Comparison of ENCODE assay signal across 1 cellular context in genomic region chr12:69331846-69332684, GRCh38.
TF ChIP-seq lines count a peak whose summit lies in the region.

No MANE protein-coding gene starts in this region.

TF ChIP-seq in HepG2, 621 proteins besides CTCF, POLR2A, EP300 and RAD21 (continued from another document and continues in another):
- TF ChIP-seq ZSCAN22 (CRISPR knock-in tag; IDR thresholded peaks at IDR 0.05) = 0 out of 2 replicates have a peak, but pooled peaks have one; percentile 9
- no peak for TF ChIP-seq ZNF619 (CRISPR knock-in tag; IDR thresholded peaks at IDR 0.05)
- peak; percentile 78 for TF ChIP-seq KAT7 (CRISPR knock-in tag; IDR thresholded peaks at IDR 0.05; ENCODE audit: borderline replicate concordance)
- TF ChIP-seq ZNF775 (CRISPR knock-in tag; IDR thresholded peaks at IDR 0.05; ENCODE audit: borderline replicate concordance) = no peak
- TF ChIP-seq PAF1 (CRISPR knock-in tag; IDR thresholded peaks at IDR 0.05) = no peak
- 0 out of 2 replicates have a peak, but pooled peaks have one; percentile 39 for TF ChIP-seq ZNF574 (CRISPR knock-in tag; IDR thresholded peaks at IDR 0.05)
- TF ChIP-seq, protein P1, sequence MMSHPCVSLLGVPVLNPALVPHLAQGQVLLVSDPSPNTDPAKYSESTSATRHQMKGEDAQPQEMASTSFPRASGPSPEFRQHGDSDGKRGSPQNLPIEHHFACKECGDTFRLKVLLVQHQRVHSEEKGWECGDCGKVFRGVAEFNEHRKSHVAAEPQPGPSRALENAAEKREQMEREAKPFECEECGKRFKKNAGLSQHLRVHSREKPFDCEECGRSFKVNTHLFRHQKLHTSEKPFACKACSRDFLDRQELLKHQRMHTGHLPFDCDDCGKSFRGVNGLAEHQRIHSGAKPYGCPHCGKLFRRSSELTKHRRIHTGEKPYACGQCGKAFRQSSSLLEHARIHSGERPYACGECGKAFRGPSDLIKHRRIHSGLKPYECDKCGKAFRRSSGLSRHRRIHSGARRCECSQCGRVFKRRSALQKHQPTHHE (CRISPR knock-in tag; IDR thresholded peaks at IDR 0.05; ENCODE audit: borderline replicate concordance) = no peak; the same call in 1 of the 2 replicates
- 0 out of 2 replicates have a peak, but pooled peaks have one; percentile 14 for TF ChIP-seq FOXC1 (CRISPR knock-in tag; IDR thresholded peaks at IDR 0.05; ENCODE audit: borderline replicate concordance)
- TF ChIP-seq ETV6 (CRISPR knock-in tag; conservative IDR thresholded peaks at IDR 0.05) = no peak
- no peak for TF ChIP-seq ZNF883 (CRISPR knock-in tag; IDR thresholded peaks at IDR 0.05; ENCODE audit: not compliant biosample characterization)
- TF ChIP-seq, protein P2, sequence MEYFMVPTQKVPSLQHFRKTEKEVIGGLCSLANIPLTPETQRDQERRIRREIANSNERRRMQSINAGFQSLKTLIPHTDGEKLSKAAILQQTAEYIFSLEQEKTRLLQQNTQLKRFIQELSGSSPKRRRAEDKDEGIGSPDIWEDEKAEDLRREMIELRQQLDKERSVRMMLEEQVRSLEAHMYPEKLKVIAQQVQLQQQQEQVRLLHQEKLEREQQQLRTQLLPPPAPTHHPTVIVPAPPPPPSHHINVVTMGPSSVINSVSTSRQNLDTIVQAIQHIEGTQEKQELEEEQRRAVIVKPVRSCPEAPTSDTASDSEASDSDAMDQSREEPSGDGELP (IDR thresholded peaks at IDR 0.05; ENCODE audit: borderline replicate concordance, low read depth) = no peak
- TF ChIP-seq RORA (CRISPR knock-in tag; IDR thresholded peaks at IDR 0.05) = no peak
- TF ChIP-seq DR1 (CRISPR knock-in tag; IDR thresholded peaks at IDR 0.05) = no peak
- TF ChIP-seq IKZF4 (CRISPR knock-in tag; IDR thresholded peaks at IDR 0.05; ENCODE audit: borderline replicate concordance, low read depth, not compliant biosample characterization) = no peak
- TF ChIP-seq KDM6A (CRISPR knock-in tag; IDR thresholded peaks at IDR 0.05; ENCODE audit: low read depth) = no peak
- no peak for TF ChIP-seq ADNP (CRISPR knock-in tag; IDR thresholded peaks at IDR 0.05)
- TF ChIP-seq ZC3H13 (CRISPR knock-in tag; IDR thresholded peaks at IDR 0.05) = no peak
- TF ChIP-seq FOXJ3 (CRISPR knock-in tag; IDR thresholded peaks at IDR 0.05; ENCODE audit: borderline replicate concordance) = no peak
- TF ChIP-seq, protein P3, sequence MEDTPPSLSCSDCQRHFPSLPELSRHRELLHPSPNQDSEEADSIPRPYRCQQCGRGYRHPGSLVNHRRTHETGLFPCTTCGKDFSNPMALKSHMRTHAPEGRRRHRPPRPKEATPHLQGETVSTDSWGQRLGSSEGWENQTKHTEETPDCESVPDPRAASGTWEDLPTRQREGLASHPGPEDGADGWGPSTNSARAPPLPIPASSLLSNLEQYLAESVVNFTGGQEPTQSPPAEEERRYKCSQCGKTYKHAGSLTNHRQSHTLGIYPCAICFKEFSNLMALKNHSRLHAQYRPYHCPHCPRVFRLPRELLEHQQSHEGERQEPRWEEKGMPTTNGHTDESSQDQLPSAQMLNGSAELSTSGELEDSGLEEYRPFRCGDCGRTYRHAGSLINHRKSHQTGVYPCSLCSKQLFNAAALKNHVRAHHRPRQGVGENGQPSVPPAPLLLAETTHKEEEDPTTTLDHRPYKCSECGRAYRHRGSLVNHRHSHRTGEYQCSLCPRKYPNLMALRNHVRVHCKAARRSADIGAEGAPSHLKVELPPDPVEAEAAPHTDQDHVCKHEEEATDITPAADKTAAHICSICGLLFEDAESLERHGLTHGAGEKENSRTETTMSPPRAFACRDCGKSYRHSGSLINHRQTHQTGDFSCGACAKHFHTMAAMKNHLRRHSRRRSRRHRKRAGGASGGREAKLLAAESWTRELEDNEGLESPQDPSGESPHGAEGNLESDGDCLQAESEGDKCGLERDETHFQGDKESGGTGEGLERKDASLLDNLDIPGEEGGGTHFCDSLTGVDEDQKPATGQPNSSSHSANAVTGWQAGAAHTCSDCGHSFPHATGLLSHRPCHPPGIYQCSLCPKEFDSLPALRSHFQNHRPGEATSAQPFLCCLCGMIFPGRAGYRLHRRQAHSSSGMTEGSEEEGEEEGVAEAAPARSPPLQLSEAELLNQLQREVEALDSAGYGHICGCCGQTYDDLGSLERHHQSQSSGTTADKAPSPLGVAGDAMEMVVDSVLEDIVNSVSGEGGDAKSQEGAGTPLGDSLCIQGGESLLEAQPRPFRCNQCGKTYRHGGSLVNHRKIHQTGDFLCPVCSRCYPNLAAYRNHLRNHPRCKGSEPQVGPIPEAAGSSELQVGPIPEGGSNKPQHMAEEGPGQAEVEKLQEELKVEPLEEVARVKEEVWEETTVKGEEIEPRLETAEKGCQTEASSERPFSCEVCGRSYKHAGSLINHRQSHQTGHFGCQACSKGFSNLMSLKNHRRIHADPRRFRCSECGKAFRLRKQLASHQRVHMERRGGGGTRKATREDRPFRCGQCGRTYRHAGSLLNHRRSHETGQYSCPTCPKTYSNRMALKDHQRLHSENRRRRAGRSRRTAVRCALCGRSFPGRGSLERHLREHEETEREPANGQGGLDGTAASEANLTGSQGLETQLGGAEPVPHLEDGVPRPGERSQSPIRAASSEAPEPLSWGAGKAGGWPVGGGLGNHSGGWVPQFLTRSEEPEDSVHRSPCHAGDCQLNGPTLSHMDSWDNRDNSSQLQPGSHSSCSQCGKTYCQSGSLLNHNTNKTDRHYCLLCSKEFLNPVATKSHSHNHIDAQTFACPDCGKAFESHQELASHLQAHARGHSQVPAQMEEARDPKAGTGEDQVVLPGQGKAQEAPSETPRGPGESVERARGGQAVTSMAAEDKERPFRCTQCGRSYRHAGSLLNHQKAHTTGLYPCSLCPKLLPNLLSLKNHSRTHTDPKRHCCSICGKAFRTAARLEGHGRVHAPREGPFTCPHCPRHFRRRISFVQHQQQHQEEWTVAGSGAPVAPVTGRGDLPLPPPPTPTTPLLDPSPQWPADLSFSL (CRISPR knock-in tag; IDR thresholded peaks at IDR 0.05) = no peak
- no peak for TF ChIP-seq RAD51 (IDR thresholded peaks at IDR 0.05; ENCODE audit: borderline replicate concordance)
- TF ChIP-seq, protein P4, sequence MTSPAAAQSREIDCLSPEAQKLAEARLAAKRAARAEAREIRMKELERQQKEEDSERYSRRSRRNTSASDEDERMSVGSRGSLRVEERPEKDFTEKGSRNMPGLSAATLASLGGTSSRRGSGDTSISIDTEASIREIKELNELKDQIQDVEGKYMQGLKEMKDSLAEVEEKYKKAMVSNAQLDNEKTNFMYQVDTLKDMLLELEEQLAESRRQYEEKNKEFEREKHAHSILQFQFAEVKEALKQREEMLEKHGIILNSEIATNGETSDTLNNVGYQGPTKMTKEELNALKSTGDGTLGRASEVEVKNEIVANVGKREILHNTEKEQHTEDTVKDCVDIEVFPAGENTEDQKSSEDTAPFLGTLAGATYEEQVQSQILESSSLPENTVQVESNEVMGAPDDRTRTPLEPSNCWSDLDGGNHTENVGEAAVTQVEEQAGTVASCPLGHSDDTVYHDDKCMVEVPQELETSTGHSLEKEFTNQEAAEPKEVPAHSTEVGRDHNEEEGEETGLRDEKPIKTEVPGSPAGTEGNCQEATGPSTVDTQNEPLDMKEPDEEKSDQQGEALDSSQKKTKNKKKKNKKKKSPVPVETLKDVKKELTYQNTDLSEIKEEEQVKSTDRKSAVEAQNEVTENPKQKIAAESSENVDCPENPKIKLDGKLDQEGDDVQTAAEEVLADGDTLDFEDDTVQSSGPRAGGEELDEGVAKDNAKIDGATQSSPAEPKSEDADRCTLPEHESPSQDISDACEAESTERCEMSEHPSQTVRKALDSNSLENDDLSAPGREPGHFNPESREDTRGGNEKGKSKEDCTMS (CRISPR knock-in tag; conservative IDR thresholded peaks at IDR 0.05) = no peak
- TF ChIP-seq, protein P5, sequence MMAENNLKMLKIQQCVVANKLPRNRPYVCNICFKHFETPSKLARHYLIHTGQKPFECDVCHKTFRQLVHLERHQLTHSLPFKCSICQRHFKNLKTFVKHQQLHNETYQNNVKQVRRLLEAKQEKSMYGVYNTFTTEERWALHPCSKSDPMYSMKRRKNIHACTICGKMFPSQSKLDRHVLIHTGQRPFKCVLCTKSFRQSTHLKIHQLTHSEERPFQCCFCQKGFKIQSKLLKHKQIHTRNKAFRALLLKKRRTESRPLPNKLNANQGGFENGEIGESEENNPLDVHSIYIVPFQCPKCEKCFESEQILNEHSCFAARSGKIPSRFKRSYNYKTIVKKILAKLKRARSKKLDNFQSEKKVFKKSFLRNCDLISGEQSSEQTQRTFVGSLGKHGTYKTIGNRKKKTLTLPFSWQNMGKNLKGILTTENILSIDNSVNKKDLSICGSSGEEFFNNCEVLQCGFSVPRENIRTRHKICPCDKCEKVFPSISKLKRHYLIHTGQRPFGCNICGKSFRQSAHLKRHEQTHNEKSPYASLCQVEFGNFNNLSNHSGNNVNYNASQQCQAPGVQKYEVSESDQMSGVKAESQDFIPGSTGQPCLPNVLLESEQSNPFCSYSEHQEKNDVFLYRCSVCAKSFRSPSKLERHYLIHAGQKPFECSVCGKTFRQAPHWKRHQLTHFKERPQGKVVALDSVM (CRISPR knock-in tag; IDR thresholded peaks at IDR 0.05) = no peak
- no peak for TF ChIP-seq ZNF350 (CRISPR knock-in tag; IDR thresholded peaks at IDR 0.05; ENCODE audit: borderline replicate concordance, low read depth)
- TF ChIP-seq U2AF2 (IDR thresholded peaks at IDR 0.05; ENCODE audit: low read depth, low read length) = no peak
- TF ChIP-seq ATF7-NPFF (CRISPR knock-in tag; IDR thresholded peaks at IDR 0.05; ENCODE audit: low read depth) = no peak
- TF ChIP-seq HDAC6 (IDR thresholded peaks at IDR 0.05; ENCODE audit: low read depth, low read length) = no peak
- TF ChIP-seq, protein P6, sequence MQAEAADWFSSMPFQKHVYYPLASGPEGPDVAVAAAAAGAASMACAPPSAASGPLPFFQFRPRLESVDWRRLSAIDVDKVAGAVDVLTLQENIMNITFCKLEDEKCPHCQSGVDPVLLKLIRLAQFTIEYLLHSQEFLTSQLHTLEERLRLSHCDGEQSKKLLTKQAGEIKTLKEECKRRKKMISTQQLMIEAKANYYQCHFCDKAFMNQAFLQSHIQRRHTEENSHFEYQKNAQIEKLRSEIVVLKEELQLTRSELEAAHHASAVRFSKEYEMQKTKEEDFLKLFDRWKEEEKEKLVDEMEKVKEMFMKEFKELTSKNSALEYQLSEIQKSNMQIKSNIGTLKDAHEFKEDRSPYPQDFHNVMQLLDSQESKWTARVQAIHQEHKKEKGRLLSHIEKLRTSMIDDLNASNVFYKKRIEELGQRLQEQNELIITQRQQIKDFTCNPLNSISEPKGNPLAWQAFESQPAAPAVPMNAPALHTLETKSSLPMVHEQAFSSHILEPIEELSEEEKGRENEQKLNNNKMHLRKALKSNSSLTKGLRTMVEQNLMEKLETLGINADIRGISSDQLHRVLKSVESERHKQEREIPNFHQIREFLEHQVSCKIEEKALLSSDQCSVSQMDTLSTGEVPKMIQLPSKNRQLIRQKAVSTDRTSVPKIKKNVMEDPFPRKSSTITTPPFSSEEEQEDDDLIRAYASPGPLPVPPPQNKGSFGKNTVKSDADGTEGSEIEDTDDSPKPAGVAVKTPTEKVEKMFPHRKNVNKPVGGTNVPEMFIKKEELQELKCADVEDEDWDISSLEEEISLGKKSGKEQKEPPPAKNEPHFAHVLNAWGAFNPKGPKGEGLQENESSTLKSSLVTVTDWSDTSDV (CRISPR knock-in tag; IDR thresholded peaks at IDR 0.05) = 0 out of 2 replicates have a peak, but pooled peaks have one; percentile 34
- no peak for TF ChIP-seq ZNF30 (CRISPR knock-in tag; IDR thresholded peaks at IDR 0.05)
